Comparison of ENCODE assay signal across 21 cellular contexts in the genomic region with DNA sequence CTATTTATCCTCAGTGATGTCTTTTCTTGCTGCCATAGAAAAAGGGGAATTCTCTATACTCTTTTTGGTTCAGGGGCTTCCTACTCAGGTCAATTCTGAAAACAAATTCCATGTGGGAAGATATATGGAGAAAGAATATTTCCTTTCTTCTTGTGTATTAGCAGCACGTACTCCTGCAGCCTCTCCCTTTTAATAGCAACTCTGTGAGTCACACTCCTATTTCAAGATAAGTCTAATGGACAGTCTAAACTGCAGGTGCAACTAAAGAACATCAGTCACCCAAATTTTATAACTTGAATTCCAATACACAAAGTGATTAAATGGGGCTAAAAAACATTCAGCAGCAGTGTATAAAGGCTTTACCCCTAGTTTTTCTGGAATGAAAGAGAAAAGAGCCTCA.
"Had no signal": no experiment of that assay in that cellular context is flagged by ENCODE, and none has a peak within 500 bp of the region (broad histone marks: within the 10 kb centered on the region; RNA-seq: fewer than 3 reads in every experiment).

No MANE protein-coding gene starts in this region.

- H3K4me1 ChIP-seq: left lung, parathyroid adenoma, psoas muscle, sigmoid colon, thyroid gland had no signal

- H2AFZ ChIP-seq: parathyroid adenoma had no signal

- H3K27me3 Mint-ChIP-seq: naive thymus-derived CD8-positive, alpha-beta T cell; stimulated activated naive B cell treated with anti-CD40 and anti-IgM and Interleukin-4, amounts not matched to agents 10 μg/mL and 1 μg/mL and 100 μg/mL, for 72 hours; stimulated activated naive CD8-positive, alpha-beta T cell treated with anti-CD3 and anti-CD28 coated beads, Interleukin-15, Interleukin-2, amounts not matched to agents 100 ng/mL and 50 ng/mL, for 24 hours had no signal

- H3K27ac ChIP-seq: left lung, parathyroid adenoma, psoas muscle, sigmoid colon, skin epidermis, thyroid gland had no signal

- H3K4me3 ChIP-seq: left lung, psoas muscle, sigmoid colon, skin epidermis, thyroid gland had no signal

- H3K36me3 Mint-ChIP-seq: naive thymus-derived CD8-positive, alpha-beta T cell; stimulated activated naive B cell treated with anti-CD40 and anti-IgM and Interleukin-4, amounts not matched to agents 10 μg/mL and 1 μg/mL and 100 μg/mL, for 72 hours had no signal

- DNase-seq: caudate nucleus; cerebellar nuclear complex; cortex of kidney; kidney; left cardiac atrium; left lung; mesendoderm; naive thymus-derived CD8-positive, alpha-beta T cell; nephron progenitor cell; occipital lobe; psoas muscle; right cardiac atrium; sigmoid colon; stimulated activated CD4-positive, alpha-beta T cell treated with anti-CD3 and anti-CD28 coated beads, Interleukin-15, amount 100 ng/mL, for 24 hours; stimulated activated CD4-positive, alpha-beta T cell treated with anti-CD3 and anti-CD28 coated beads, Interleukin-2, amount 100 ng/mL, for 48 hours; stimulated activated naive B cell treated with anti-CD40 and anti-IgM and Interleukin-4, amounts not matched to agents 10 μg/mL and 1 μg/mL and 100 μg/mL, for 72 hours; thyroid gland; trophoblast cell had no signal

- H3K9ac ChIP-seq: parathyroid adenoma had no signal

- H3K4me1 Mint-ChIP-seq: naive thymus-derived CD8-positive, alpha-beta T cell; nephron progenitor cell; stimulated activated naive B cell treated with anti-CD40 and anti-IgM and Interleukin-4, amounts not matched to agents 10 μg/mL and 1 μg/mL and 100 μg/mL, for 72 hours had no signal

- H3K27me3 ChIP-seq: left lung, sigmoid colon, thyroid gland had no signal

- H3K27ac Mint-ChIP-seq: naive thymus-derived CD8-positive, alpha-beta T cell; nephron progenitor cell; stimulated activated naive B cell treated with anti-CD40 and anti-IgM and Interleukin-4, amounts not matched to agents 10 μg/mL and 1 μg/mL and 100 μg/mL, for 72 hours; stimulated activated naive CD8-positive, alpha-beta T cell treated with anti-CD3 and anti-CD28 coated beads, Interleukin-15, Interleukin-2, amounts not matched to agents 100 ng/mL and 50 ng/mL, for 24 hours had no signal

- H3K9me3 ChIP-seq: left lung, psoas muscle, sigmoid colon, thyroid gland had no signal

- H3K36me3 ChIP-seq: left lung, sigmoid colon, thyroid gland had no signal

- ATAC-seq: left lung; naive thymus-derived CD8-positive, alpha-beta T cell; psoas muscle; right cardiac atrium; stimulated activated naive B cell treated with anti-CD40 and anti-IgM and Interleukin-4, amounts not matched to agents 10 μg/mL and 1 μg/mL and 100 μg/mL, for 72 hours had no signal

- H3K9me3 Mint-ChIP-seq: nephron progenitor cell had no signal

- H3K4me3 Mint-ChIP-seq: naive thymus-derived CD8-positive, alpha-beta T cell; nephron progenitor cell; stimulated activated naive B cell treated with anti-CD40 and anti-IgM and Interleukin-4, amounts not matched to agents 10 μg/mL and 1 μg/mL and 100 μg/mL, for 72 hours; stimulated activated naive CD8-positive, alpha-beta T cell treated with anti-CD3 and anti-CD28 coated beads, Interleukin-15, Interleukin-2, amounts not matched to agents 100 ng/mL and 50 ng/mL, for 24 hours had no signal
